ENCODE assay signal across 2 cellular contexts in genomic region chr1:201051399-201051798, GRCh38.
TF ChIP-seq lines count a peak whose summit lies in the region.

No MANE protein-coding gene starts in this region.

TF ChIP-seq in GM12891, 5 proteins besides CTCF, POLR2A, EP300 and RAD21:
- no peak for TF ChIP-seq POLR2AphosphoS5 (IDR thresholded peaks at IDR 0.05; ENCODE audit: low read depth, low read length)
- TF ChIP-seq TAF1 (IDR thresholded peaks at IDR 0.05; ENCODE audit: low read depth, low read length): no peak
- no peak for TF ChIP-seq POU2F2 (IDR thresholded peaks at IDR 0.05; ENCODE audit: low read depth, low read length)
- no peak for TF ChIP-seq SPI1 (IDR thresholded peaks at IDR 0.05; ENCODE audit: low read depth, low read length)
- no peak for TF ChIP-seq PAX5 (IDR thresholded peaks at IDR 0.05; ENCODE audit: insufficient read depth, low read length, severe bottlenecking)

TF ChIP-seq in K562, 482 proteins besides CTCF, POLR2A, EP300 and RAD21:
- no peak for TF ChIP-seq NCOR1 (IDR thresholded peaks at IDR 0.05)
- TF ChIP-seq EGR1 (conservative IDR thresholded peaks at IDR 0.05): peak; percentile 24; the same call in 1 of the 2 replicates
- no peak for TF ChIP-seq TBP (optimal IDR thresholded peaks at IDR 0.05; ENCODE audit: low read depth, low read length)
- no peak for TF ChIP-seq SRSF7 (optimal IDR thresholded peaks at IDR 0.05; ENCODE audit: low read depth, low read length)
- no peak for TF ChIP-seq CC2D1A (IDR thresholded peaks at IDR 0.05)
